ENCODE assay signal across 26 cellular contexts in the genomic region with DNA sequence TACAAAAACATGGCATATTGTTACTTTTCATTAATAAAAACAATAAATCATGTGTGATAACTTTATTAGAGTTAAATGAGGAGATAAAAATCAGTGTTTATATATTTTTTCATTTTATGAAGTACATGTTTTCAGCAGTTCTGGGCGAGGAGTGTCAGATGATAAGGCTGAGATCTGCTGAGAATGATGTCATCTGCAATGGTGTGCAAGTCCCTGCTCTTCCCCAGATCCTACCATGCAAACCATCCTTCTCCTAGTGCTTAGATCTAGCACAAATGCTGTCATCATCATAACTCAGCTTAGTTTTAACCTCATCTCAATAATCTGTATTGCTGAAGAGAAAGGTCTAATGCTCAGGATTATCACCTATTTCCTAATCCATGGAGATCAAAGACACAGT.
"Had no signal": no experiment of that assay in that cellular context is flagged by ENCODE, and none has a peak within 500 bp of the region (broad histone marks: within the 10 kb centered on the region; RNA-seq: fewer than 3 reads in every experiment).

No MANE protein-coding gene starts in this region.

- ATAC-seq: Right ventricle myocardium inferior, SK-N-SH treated with all-trans-retinoic acid at 6 μM for 48 hours had no signal

- DNase-seq: IMR-90; Karpas-422; KG1; MG63; NCI-H1092; NCI-H1105 treated with DMSO at 0.1 percent for 48 hours; NCI-H1417 treated with DMSO at 0.1 percent for 48 hours; NCI-H146; NCI-H1694 treated with DMSO at 0.1 percent for 48 hours; NCI-H1930; NCI-H2081; NCI-H2107; NCI-H226; NCI-H446; NCI-H510A; NCI-H524 treated with DMSO at 0.1 percent for 48 hours; NCI-H69; NCI-H774; NK-92 treated with Interleukin-12 subunit alpha and Interleukin-12 subunit beta, amount 100 ng/mL, for 24 hours; OCI-M1; PC-9; Peyer's patch; SHP77 treated with DMSO at 0.1 percent for 48 hours; SJCRH30 had no signal
